Comparison of ENCODE assay signal across 12 cellular contexts in the genomic region with DNA sequence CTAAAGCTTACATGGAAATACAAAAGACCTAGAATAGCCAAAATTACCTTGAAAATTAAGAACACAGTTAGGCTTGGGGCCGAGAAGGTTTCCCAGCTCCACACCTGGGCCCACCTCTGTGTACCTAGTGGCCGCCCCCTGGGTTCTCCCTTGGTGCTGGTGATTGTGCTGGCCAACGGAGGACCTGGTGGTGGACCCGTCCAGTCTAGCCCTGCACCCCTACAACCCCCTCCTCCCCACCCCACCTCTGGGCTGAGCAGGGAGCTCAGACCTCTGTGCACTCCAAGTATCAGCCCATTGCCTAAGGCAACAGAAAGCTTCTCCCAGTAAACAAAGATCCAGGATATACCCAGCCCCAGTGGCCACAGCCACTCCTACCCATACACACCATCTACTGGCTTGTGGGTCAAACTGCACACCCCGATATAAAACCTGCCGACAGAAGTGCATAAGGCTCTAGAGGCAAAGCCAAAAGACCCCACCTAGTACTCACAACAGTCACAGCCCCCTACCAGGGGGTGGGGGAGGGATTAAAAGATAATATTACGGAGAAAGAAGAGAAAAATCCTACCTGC.
DNase-seq lines count a peak whose midpoint lies in the region; ATAC-seq and TF ChIP-seq lines count a peak whose summit lies in the region.
"Had no signal": no experiment of that assay in that cellular context is flagged by ENCODE, and none has a peak within 500 bp of the region (broad histone marks: within the 10 kb centered on the region; RNA-seq: fewer than 3 reads in every experiment).

No MANE protein-coding gene starts in this region.

- H3K9ac ChIP-seq in Karpas-422 (ENCODE audit: low read length), result no peak overlapping the region

- peaks cover 21% of the 10 kb centered on the region for H3K36me3 ChIP-seq in Karpas-422 (ENCODE audit: insufficient read depth, low read length)

- H3K4me3 Mint-ChIP-seq in glutamatergic neuron (ENCODE audit: unreplicated experiment), result no peak overlapping the region
- H3K4me3 Mint-ChIP-seq: stimulated activated naive B cell treated with anti-CD40 and anti-IgM and Interleukin-4, amounts not matched to agents 10 μg/mL and 1 μg/mL and 100 μg/mL, for 72 hours had no signal

- peaks cover 20% of the 10 kb centered on the region for H3K4me1 ChIP-seq in Karpas-422 (ENCODE audit: low read length)

- no peak overlapping the region for H3K27ac ChIP-seq in VCaP
- no peak overlapping the region for H3K27ac ChIP-seq in Karpas-422 (ENCODE audit: low read length)

- H3K9me2 ChIP-seq in Karpas-422 (replicated peaks; ENCODE audit: insufficient read depth, low read length), result no peaks in the 10 kb centered on the region

- H2AFZ ChIP-seq in Karpas-422 (ENCODE audit: low read length), result no peak overlapping the region

- no peak overlapping the region for H3K27ac Mint-ChIP-seq in glutamatergic neuron (ENCODE audit: unreplicated experiment)
- H3K27ac Mint-ChIP-seq: stimulated activated naive B cell treated with anti-CD40 and anti-IgM and Interleukin-4, amounts not matched to agents 10 μg/mL and 1 μg/mL and 100 μg/mL, for 72 hours had no signal

- DNase-seq in AG04449 (ENCODE audit: low read depth, low spot score) (no peak), iris pigment epithelial cell (ENCODE audit: low read depth) (peak; percentile 51), Karpas-422 (no peak), glutamatergic neuron (no peak)
- DNase-seq: activated CD4-positive, alpha-beta T cell treated with anti-CD3 and anti-CD28 coated beads, Interleukin-2, amount 50 U/mL, for 48 hours; cerebellar nuclear complex; OCI-M1; stimulated activated naive B cell treated with anti-CD40 and anti-IgM and Interleukin-4, amounts not matched to agents 10 μg/mL and 1 μg/mL and 100 μg/mL, for 72 hours had no signal

- H3K4me1 Mint-ChIP-seq in glutamatergic neuron (ENCODE audit: low read depth, unreplicated experiment), result no peaks in the 10 kb centered on the region

- CTCF ChIA-PET in AG04449 (lab: Yijun Ruan, JAX), result interaction anchor here (0.5 to 3.3 kb wide), 7 partner anchors 8 to 289 kb away, joined by 3 to 22 read pairs (median 4); no protein-coding TSS in a partner anchor

- no peaks in the 10 kb centered on the region for H3K27me3 ChIP-seq in Karpas-422 (ENCODE audit: low read length)

- POLR2A ChIA-PET in AG04449 (lab: Yijun Ruan, JAX), result no interaction called here

- ATAC-seq in HG02623 (IDR thresholded peaks at IDR 0.05; ENCODE audit: unreplicated experiment), result no peak
- no peak for ATAC-seq in GM18517 (IDR thresholded peaks at IDR 0.05; ENCODE audit: unreplicated experiment)
- ATAC-seq: stimulated activated naive B cell treated with anti-CD40 and anti-IgM and Interleukin-4, amounts not matched to agents 10 μg/mL and 1 μg/mL and 100 μg/mL, for 72 hours had no signal

- H4K20me1 ChIP-seq in Karpas-422 (ENCODE audit: insufficient read depth, low read depth, low read length), result 0 out of 2 replicates have a peak, but pooled peaks cover 4% of the 10 kb centered on the region

- peaks cover 7% of the 10 kb centered on the region for H3K9me3 ChIP-seq in Karpas-422 (ENCODE audit: low read length)

- H3K79me2 ChIP-seq in Karpas-422 (ENCODE audit: low read length), result peaks cover 6% of the 10 kb centered on the region

- peaks cover 36% of the 10 kb centered on the region for H3K36me3 Mint-ChIP-seq in glutamatergic neuron (ENCODE audit: unreplicated experiment)

- no peak overlapping the region for H3K4me2 ChIP-seq in Karpas-422 (ENCODE audit: low read depth, low read length, poor library complexity, severe bottlenecking)

- TF ChIP-seq CTCF in AG04449 (IDR thresholded peaks at IDR 0.05; ENCODE audit: insufficient read depth, low read length, missing control alignments) (peak; percentile 40), GM12872 (IDR thresholded peaks at IDR 0.05; ENCODE audit: insufficient read depth, low read depth, low read length) (0 out of 3 replicates have a peak, but pooled peaks have one; percentile 19), VCaP (conservative IDR thresholded peaks at IDR 0.05) (0 out of 2 replicates have a peak, but pooled peaks have one; percentile 18), glutamatergic neuron (IDR thresholded peaks at IDR 0.05; ENCODE audit: partially characterized antibody, unreplicated experiment) (no peak)

- H3K27me3 Mint-ChIP-seq in glutamatergic neuron (ENCODE audit: unreplicated experiment), result peaks cover 2% of the 10 kb centered on the region
- H3K27me3 Mint-ChIP-seq: stimulated activated naive B cell treated with anti-CD40 and anti-IgM and Interleukin-4, amounts not matched to agents 10 μg/mL and 1 μg/mL and 100 μg/mL, for 72 hours had no signal

- H3K4me3 ChIP-seq in AG04449 (ENCODE audit: low read depth, low read length) (no peak overlapping the region), Karpas-422 (ENCODE audit: low read length) (no peak overlapping the region)

- peaks cover 19% of the 10 kb centered on the region for H3K9me3 Mint-ChIP-seq in glutamatergic neuron (ENCODE audit: unreplicated experiment)
